ENCODE assay signal across 5 cellular contexts in genomic region chr20:52235129-52235528, GRCh38.
"Had no signal": no experiment of that assay in that cellular context is flagged by ENCODE, and none has a peak within 500 bp of the region (broad histone marks: within the 10 kb centered on the region; RNA-seq: fewer than 3 reads in every experiment).

No MANE protein-coding gene starts in this region.

- H3K4me3 Mint-ChIP-seq: GM23338, H9, IgD-negative memory B cell had no signal

- H3K9me3 Mint-ChIP-seq: GM23338, H9 had no signal

- H3K27ac Mint-ChIP-seq: GM23338, H9, IgD-negative memory B cell had no signal

- H3K4me1 Mint-ChIP-seq: GM23338, H9 had no signal

- ATAC-seq: GM23338 had no signal

- H3K4me3 ChIP-seq: GM23338 had no signal

- DNase-seq: H9, HCEC 1CT, KBM-7 had no signal
